ENCODE assay signal across 11 cellular contexts in genomic region chr12:113057565-113058485, GRCh38. TPM values are rescaled to one million over a fixed set of nuclear protein-coding genes. Genes with fewer than 3 reads are reported as not detected.
DNase-seq lines count a peak whose midpoint lies in the region; ATAC-seq and TF ChIP-seq lines count a peak whose summit lies in the region.
"Had no signal": no experiment of that assay in that cellular context is flagged by ENCODE, and none has a peak within 500 bp of the region (broad histone marks: within the 10 kb centered on the region; RNA-seq: fewer than 3 reads in every experiment).

No MANE protein-coding gene starts in this region.

- H3K4me1 ChIP-seq in mesodermal cell (ENCODE audit: control insufficient read depth, insufficient read depth, low read length, poor library complexity, severe bottlenecking) = no peaks in the 10 kb centered on the region
- H3K4me1 ChIP-seq in upper lobe of right lung = peaks cover 9% of the 10 kb centered on the region

- 70 to 71% methylated on average over 40 to 43 of the region's 44 CpGs for WGBS in mesodermal cell (ENCODE audit: insufficient coverage in 2 of 2), 2 experiments

- no peak overlapping the region for H3K27ac ChIP-seq in mesodermal cell (ENCODE audit: low read depth, low read length, severe bottlenecking)
- no peak overlapping the region for H3K27ac ChIP-seq in upper lobe of right lung
- H3K27ac ChIP-seq: HL-60 had no signal

- TF ChIP-seq CTCF in natural killer cell (IDR thresholded peaks at IDR 0.05) (no peak), upper lobe of right lung (IDR thresholded peaks at IDR 0.05) (no peak)

- H3K36me3 ChIP-seq in mesodermal cell (ENCODE audit: control insufficient read depth, insufficient read depth, low read length) = no peaks in the 10 kb centered on the region
- H3K36me3 ChIP-seq in upper lobe of right lung = no peaks in the 10 kb centered on the region

- H3K27ac Mint-ChIP-seq in natural killer cell = no peak overlapping the region
- H3K27ac Mint-ChIP-seq in natural killer cell treated with Interleukin-12 subunit alpha and Interleukin-12 subunit beta and Interleukin-15 and Interleukin-18, amount 100 ng/mL, for 72 hours = no peak overlapping the region

- no peaks in the 10 kb centered on the region for H3K36me3 Mint-ChIP-seq in natural killer cell
- H3K36me3 Mint-ChIP-seq in natural killer cell treated with Interleukin-12 subunit alpha and Interleukin-12 subunit beta and Interleukin-15 and Interleukin-18, amount 100 ng/mL, for 72 hours = no peaks in the 10 kb centered on the region

- H3K9me3 ChIP-seq in mesodermal cell (ENCODE audit: control insufficient read depth, low read length) = no peaks in the 10 kb centered on the region
- H3K9me3 ChIP-seq in upper lobe of right lung = no peaks in the 10 kb centered on the region

- no peaks in the 10 kb centered on the region for H3K9me3 Mint-ChIP-seq in natural killer cell
- H3K9me3 Mint-ChIP-seq in natural killer cell treated with Interleukin-12 subunit alpha and Interleukin-12 subunit beta and Interleukin-15 and Interleukin-18, amount 100 ng/mL, for 72 hours = no peaks in the 10 kb centered on the region

- peaks cover 7 to 14% of the 10 kb centered on the region in 2 donors for H3K27me3 Mint-ChIP-seq in natural killer cell (ENCODE audit: low read depth in 2 of 2)
- H3K27me3 Mint-ChIP-seq in natural killer cell treated with Interleukin-12 subunit alpha and Interleukin-12 subunit beta and Interleukin-15 and Interleukin-18, amount 100 ng/mL, for 72 hours = peaks cover 0 to 8% of the 10 kb centered on the region in 2 donors

- no peaks in the 10 kb centered on the region for H3K4me1 Mint-ChIP-seq in natural killer cell
- H3K4me1 Mint-ChIP-seq in natural killer cell treated with Interleukin-12 subunit alpha and Interleukin-12 subunit beta and Interleukin-15 and Interleukin-18, amount 100 ng/mL, for 72 hours (ENCODE audit: low read depth in 2 of 2) = no peaks in the 10 kb centered on the region

- peaks cover 41% of the 10 kb centered on the region for H3K27me3 ChIP-seq in upper lobe of right lung

- no peak for ATAC-seq in natural killer cell
- ATAC-seq in natural killer cell treated with Interleukin-12 subunit alpha and Interleukin-12 subunit beta and Interleukin-15 and Interleukin-18, amount 100 ng/mL, for 72 hours = no peak
- ATAC-seq in upper lobe of right lung = no peak
- no peak for ATAC-seq in HG03432 (IDR thresholded peaks at IDR 0.05; ENCODE audit: unreplicated experiment)

- H3K4me3 ChIP-seq in mesodermal cell (ENCODE audit: extremely low read depth, insufficient read depth, low read length, poor library complexity, severe bottlenecking) (peak overlapping the region; percentile 39), upper lobe of right lung (peak overlapping the region; percentile 47)

- DNase-seq in natural killer cell (no peak), cerebellum (ENCODE audit: low spot score) (peak; percentile 26), upper lobe of right lung (peak; percentile 63), NCI-H128 (lab: John Stamatoyannopoulos, UW; ENCODE audit: unreplicated experiment) (no peak), NCI-H2081 (lab: John Stamatoyannopoulos, UW) (no peak)
- DNase-seq in natural killer cell treated with Interleukin-12 subunit alpha and Interleukin-12 subunit beta and Interleukin-15 and Interleukin-18, amount 100 ng/mL, for 72 hours (ENCODE audit: low spot score) = no peak

- peak overlapping the region; percentile 32 for H3K4me3 Mint-ChIP-seq in natural killer cell
- H3K4me3 Mint-ChIP-seq in natural killer cell treated with Interleukin-12 subunit alpha and Interleukin-12 subunit beta and Interleukin-15 and Interleukin-18, amount 100 ng/mL, for 72 hours = no peak overlapping the region

- intact Hi-C loops in natural killer cell (cut with micrococcal nuclease) (no loop called here), upper lobe of right lung (cut with DNase I) (loop anchor here (10.0 kb wide), 1 partner anchor 117 kb away; no protein-coding TSS in a partner anchor)

RNA-seq across cellular contexts. Expression of gene DTX1, which starts 1.3 kb away (rescaled TPM):
- total RNA-seq in natural killer cell (1 to 10 TPM; 1.7 to 4.2 (median 4.0) TPM), cerebellum (18.4 TPM), upper lobe of right lung (5.1 TPM)
- total RNA-seq in natural killer cell treated with Interleukin-12 subunit alpha and Interleukin-12 subunit beta and Interleukin-15 and Interleukin-18, amount 100 ng/mL, for 72 hours = 1 to 10 TPM in 1 of 2 donors, not detected in 1; 1.2 TPM
- 12.2 TPM for polyA plus RNA-seq in mesodermal cell (2013, experiment 1 of 2)
- 5.7 TPM for polyA plus RNA-seq in mesodermal cell (2013, experiment 2 of 2)
- total RNA-seq: bronchial epithelial cell had no signal
- polyA plus RNA-seq: BJ had no signal

Comparison
In these comparisons a context has a peak if more than half of its experiments do, and no peak if none do; other contexts are left out.
1. DNase-seq: peak in cerebellum (single experiment) and upper lobe of right lung (single experiment); none in natural killer cell (single experiment), natural killer cell treated with Interleukin-12 subunit alpha and Interleukin-12 subunit beta and Interleukin-15 and Interleukin-18, amount 100 ng/mL, for 72 hours (single experiment), NCI-H128 (single experiment) and NCI-H2081 (0 of 2).